Comparison of ENCODE assay signal across 20 cellular contexts in the genomic region with DNA sequence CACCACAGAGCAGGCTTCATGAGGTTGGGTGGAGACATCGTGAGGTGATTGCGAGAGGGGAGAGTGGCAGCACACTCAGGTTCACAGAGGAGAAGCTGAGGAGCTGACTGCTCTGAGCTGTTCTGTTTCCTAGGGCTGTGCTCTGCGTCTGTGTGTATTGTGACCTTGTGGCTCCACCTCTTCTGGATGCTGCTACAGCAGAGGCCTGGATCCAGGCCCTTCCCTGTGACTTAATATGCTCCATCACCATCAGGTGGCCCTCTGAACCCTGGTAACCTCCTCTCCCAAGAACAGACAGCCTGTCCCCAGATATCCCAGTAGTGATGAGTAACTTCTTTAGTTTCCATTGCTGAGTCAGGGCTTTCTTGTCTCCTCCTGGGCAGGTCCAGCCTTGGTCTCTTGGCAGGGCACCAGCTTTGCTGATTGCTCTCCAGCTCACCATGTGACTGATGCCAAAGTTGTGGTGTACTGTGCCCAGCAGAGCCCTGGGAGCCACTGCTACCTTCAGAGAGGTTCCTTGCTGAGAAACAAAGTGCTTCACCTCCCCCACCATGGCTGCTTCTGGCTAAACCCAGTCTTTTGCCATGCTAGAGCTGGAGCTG.
DNase-seq lines count a peak whose midpoint lies in the region; ATAC-seq, FAIRE-seq and TF ChIP-seq lines count a peak whose summit lies in the region.
"Had no signal": no experiment of that assay in that cellular context is flagged by ENCODE, and none has a peak within 500 bp of the region (broad histone marks: within the 10 kb centered on the region; RNA-seq: fewer than 3 reads in every experiment).

No MANE protein-coding gene starts in this region.

- H3K9ac ChIP-seq in HCT116 (ENCODE audit: low read length) (no peak overlapping the region), trophoblast cell (ENCODE audit: low read length) (no peak overlapping the region)
- H3K9ac ChIP-seq: BLaER1 treated with 17β-estradiol and CSF1 and Interleukin-3, amounts not matched to agents 10 nM and 100 nM had no signal

- no peak overlapping the region for H4K91ac ChIP-seq in trophoblast cell (ENCODE audit: low read depth, low read length)

- H2AFZ ChIP-seq in HCT116 (ENCODE audit: low read depth, low read length, poor library complexity, severe bottlenecking) (no peak overlapping the region), trophoblast cell (ENCODE audit: insufficient read depth, low read length, poor library complexity) (no peak overlapping the region)

- no peak overlapping the region for H2AK5ac ChIP-seq in trophoblast cell (ENCODE audit: low read length)

- H3K14ac ChIP-seq in trophoblast cell (ENCODE audit: low read length) = no peak overlapping the region

- H3K9me2 ChIP-seq in HCT116 (ENCODE audit: insufficient read depth) = no peaks in the 10 kb centered on the region

- TF ChIP-seq POLR2A in HCT116 (IDR thresholded peaks at IDR 0.05; ENCODE audit: borderline replicate concordance, extremely low read depth, insufficient read depth, insufficient read length) = no peak
- TF ChIP-seq POLR2A in esophagus squamous epithelium (IDR thresholded peaks at IDR 0.05) = no peak

- no peaks in the 10 kb centered on the region for H3K9me3 ChIP-seq in HCT116 (ENCODE audit: control insufficient read depth in 1 of 2, insufficient read depth in 1 of 2, low read depth in 1 of 2, low read length in 2 of 2)
- no peaks in the 10 kb centered on the region for H3K9me3 ChIP-seq in small intestine (ENCODE audit: control insufficient read depth, low read depth)
- H3K9me3 ChIP-seq in trophoblast cell (ENCODE audit: insufficient read depth, low read depth, low read length) = peaks cover 3% of the 10 kb centered on the region
- H3K9me3 ChIP-seq in esophagus squamous epithelium = peaks cover 0 to 13% (median 0%) of the 10 kb centered on the region in 3 donors
- H3K9me3 ChIP-seq: lower lobe of right lung, vagina had no signal

- H4K8ac ChIP-seq in trophoblast cell (ENCODE audit: low read depth, low read length) = no peak overlapping the region

- CTCF ChIA-PET in HCT116 (lab: Charles Lee) = no interaction called here

- POLR2A ChIA-PET in HCT116 (lab: Charles Lee) = no interaction called here

- H3K27me3 ChIP-seq in HCT116 (ENCODE audit: insufficient read depth, low read length) = no peaks in the 10 kb centered on the region
- H3K27me3 ChIP-seq in small intestine (ENCODE audit: control insufficient read depth in 2 of 2, insufficient read depth in 2 of 2, low read length in 2 of 2) = no peaks in the 10 kb centered on the region
- no peaks in the 10 kb centered on the region for H3K27me3 ChIP-seq in trophoblast cell (ENCODE audit: insufficient read depth, low read length)
- H3K27me3 ChIP-seq in esophagus squamous epithelium = no peaks in the 10 kb centered on the region
- H3K27me3 ChIP-seq: BLaER1 treated with 17β-estradiol and CSF1 and Interleukin-3, amounts not matched to agents 10 nM and 100 nM; vagina had no signal

- no peak overlapping the region for H2BK120ac ChIP-seq in trophoblast cell (ENCODE audit: insufficient read depth, low read length, poor library complexity)

- H3K18ac ChIP-seq in trophoblast cell (ENCODE audit: low read length) = no peak overlapping the region

- no peak overlapping the region for H2BK5ac ChIP-seq in trophoblast cell (ENCODE audit: low read depth, low read length, poor library complexity)

- no peak overlapping the region for H3K23ac ChIP-seq in trophoblast cell (ENCODE audit: low read length)

- no peak overlapping the region for H3K27ac ChIP-seq in HCT116 (ENCODE audit: low read depth, low read length)
- no peak overlapping the region for H3K27ac ChIP-seq in small intestine (ENCODE audit: low read depth in 1 of 2, low read length in 1 of 2)
- H3K27ac ChIP-seq in trophoblast cell (ENCODE audit: low read depth, low read length) = no peak overlapping the region
- H3K27ac ChIP-seq in esophagus squamous epithelium = no peak overlapping the region
- H3K27ac ChIP-seq: BLaER1 treated with 17β-estradiol and CSF1 and Interleukin-3, amounts not matched to agents 10 nM and 100 nM; lower lobe of right lung; vagina had no signal

- no peak for TF ChIP-seq CTCF in HCT116 (IDR thresholded peaks at IDR 0.05 in 2 of 3, conservative IDR thresholded peaks at IDR 0.05 in 1 of 3; ENCODE audit: borderline replicate concordance in 1 of 3, insufficient read depth in 1 of 3, low read depth in 2 of 3, low read length in 2 of 3)
- TF ChIP-seq CTCF in esophagus squamous epithelium (IDR thresholded peaks at IDR 0.05) = no peak

- H3K36me3 ChIP-seq in HCT116 (ENCODE audit: control insufficient read depth in 1 of 2, insufficient read depth in 2 of 2, low read length in 2 of 2) (no peaks in the 10 kb centered on the region), small intestine (ENCODE audit: control insufficient read depth in 2 of 2, insufficient read depth in 2 of 2, low read length in 2 of 2) (no peaks in the 10 kb centered on the region), trophoblast cell (ENCODE audit: control insufficient read depth in 1 of 2, insufficient read depth in 2 of 2, low read length in 2 of 2) (no peaks in the 10 kb centered on the region), esophagus squamous epithelium (no peaks in the 10 kb centered on the region)
- H3K36me3 ChIP-seq: BLaER1 treated with 17β-estradiol and CSF1 and Interleukin-3, amounts not matched to agents 10 nM and 100 nM; lower lobe of right lung; vagina had no signal

- H3K4me3 ChIP-seq in HCT116 (replicated peaks in 1 of 2; ENCODE audit: low read depth in 1 of 2, low read length in 2 of 2) = no peak overlapping the region
- H3K4me3 ChIP-seq in small intestine (ENCODE audit: low read depth in 1 of 2, low read length in 2 of 2) = no peak overlapping the region
- H3K4me3 ChIP-seq in trophoblast cell (ENCODE audit: low read depth, low read length) = no peak overlapping the region
- H3K4me3 ChIP-seq in esophagus squamous epithelium = no peak overlapping the region
- H3K4me3 ChIP-seq: BLaER1 treated with 17β-estradiol and CSF1 and Interleukin-3, amounts not matched to agents 10 nM and 100 nM; lower lobe of right lung; vagina had no signal

- WGBS in small intestine, 3 donors = 63 to 91% (median 70%) methylated on average over 3 of the region's 3 CpGs
- WGBS in trophoblast cell (ENCODE audit: extremely low coverage, insufficient coverage, insufficient read length) = no CpG with 5 or more reads among the region's 3 CpGs
- WGBS in esophagus squamous epithelium, 2 donors = 63 to 85% methylated on average over 3 of the region's 3 CpGs

- BruUV-seq in HCT116 (replicated peaks; lab: Mats Ljungman, UMichigan) = no TSS peak

- no peak for FAIRE-seq in RCC 7860 (lab: Jason Lieb, UNC)
- no peak for FAIRE-seq in small intestine (lab: Jason Lieb, UNC)
- FAIRE-seq: GM12892 had no signal

- TF ChIP-seq RAD21 in HCT116 (IDR thresholded peaks at IDR 0.05; ENCODE audit: low read depth) = no peak

- H2BK12ac ChIP-seq in trophoblast cell (ENCODE audit: low read length) = no peak overlapping the region

- ATAC-seq in HCT116 (peak; percentile 34; the same call in 1 of the 2 replicates), esophagus mucosa (peak; percentile 33)
- ATAC-seq: activated CD8-positive, alpha-beta T cell treated with anti-CD3 and anti-CD28 coated beads for 36 hours; activated T-cell treated with anti-CD3 and anti-CD28 coated beads, Interleukin-2, amount 50 U/mL, for 4 hours; lower lobe of right lung had no signal

- no peaks in the 10 kb centered on the region for H3K4me1 ChIP-seq in HCT116 (ENCODE audit: control insufficient read depth in 1 of 2, insufficient read depth in 2 of 2, low read length in 2 of 2)
- H3K4me1 ChIP-seq in small intestine (ENCODE audit: control insufficient read depth in 2 of 2, insufficient read depth in 1 of 2, low read depth in 1 of 2, low read length in 1 of 2) = no peaks in the 10 kb centered on the region
- H3K4me1 ChIP-seq in trophoblast cell (ENCODE audit: control insufficient read depth in 1 of 2, insufficient read depth in 2 of 2, low read length in 2 of 2) = no peaks in the 10 kb centered on the region
- H3K4me1 ChIP-seq in esophagus squamous epithelium = no peaks in the 10 kb centered on the region
- H3K4me1 ChIP-seq: BLaER1 treated with 17β-estradiol and CSF1 and Interleukin-3, amounts not matched to agents 10 nM and 100 nM; lower lobe of right lung; vagina had no signal

- H3K4ac ChIP-seq in trophoblast cell (ENCODE audit: low read depth, low read length) = no peak overlapping the region

- H3K79me2 ChIP-seq in HCT116 (ENCODE audit: insufficient read depth, low read length) (no peaks in the 10 kb centered on the region), trophoblast cell (ENCODE audit: control insufficient read depth, insufficient read depth, low read length, poor library complexity) (no peaks in the 10 kb centered on the region)

- no peak for DNase-seq in HCT116 (ENCODE audit: low read depth, low spot score)
- DNase-seq in RCC 7860 (ENCODE audit: low spot score) = peak; percentile 14
- peak; percentile 32 for DNase-seq in small intestine
- DNase-seq in trophoblast cell = no peak
- DNase-seq in SKM-1 treated with dmso at 0.1 percent for 144 hours (lab: John Stamatoyannopoulos, UW; ENCODE audit: unreplicated experiment) = no peak
- no peak for DNase-seq in esophagus squamous epithelium (lab: John Stamatoyannopoulos, UW)
- DNase-seq: activated CD4-positive, CD25-positive, alpha-beta regulatory T cell; activated CD8-positive, alpha-beta T cell treated with anti-CD3 and anti-CD28 coated beads for 36 hours; activated naive CD8-positive, alpha-beta T cell treated with anti-CD3 and anti-CD28 coated beads, Interleukin-2, amount 10 ng/mL, durations not matched to agents 7 days and 5 days; activated T-cell treated with anti-CD3 and anti-CD28 coated beads, Interleukin-2, amount 50 U/mL, for 4 hours; glutamatergic neuron; lower lobe of right lung; naive B cell; NCI-H1930; stimulated activated CD4-positive, alpha-beta T cell treated with anti-CD3 and anti-CD28 coated beads, Interleukin-2, amount 100 ng/mL, for 48 hours; T-helper 2 cell had no signal

- intact Hi-C loops in HCT116 (cut with micrococcal nuclease) (no loop called here), esophagus squamous epithelium (cut with DNase I) (no loop called here)

- no peaks in the 10 kb centered on the region for H4K20me1 ChIP-seq in HCT116 (ENCODE audit: insufficient read depth)
- H4K20me1 ChIP-seq: BLaER1 treated with 17β-estradiol and CSF1 and Interleukin-3, amounts not matched to agents 10 nM and 100 nM had no signal

- no peak overlapping the region for H4K12ac ChIP-seq in trophoblast cell (ENCODE audit: low read depth, low read length)

- H3K4me2 ChIP-seq in HCT116 (ENCODE audit: low read length) = no peak overlapping the region
- no peak overlapping the region for H3K4me2 ChIP-seq in trophoblast cell (ENCODE audit: low read length)
- H3K4me2 ChIP-seq: BLaER1 treated with 17β-estradiol and CSF1 and Interleukin-3, amounts not matched to agents 10 nM and 100 nM had no signal

- H3K79me1 ChIP-seq in trophoblast cell (ENCODE audit: low read length) = no peaks in the 10 kb centered on the region

- RAD21 ChIA-PET in HCT116 (lab: Charles Lee; ENCODE audit: low non-redundant PET in 1 of 2, low total read pairs in 2 of 2, uncharacterized antibody in 2 of 2, unreplicated experiment in 2 of 2) = no interaction called here

TF ChIP-seq in HCT116, 20 proteins besides CTCF, POLR2A, EP300 and RAD21 (continues in another document):
- TF ChIP-seq CEBPB (IDR thresholded peaks at IDR 0.05; ENCODE audit: low read depth) (no peak), JUND (IDR thresholded peaks at IDR 0.05) (no peak)

Comparison
In these comparisons a context has a peak if more than half of its experiments do, and no peak if none do; other contexts are left out.
1. DNase-seq: peak in RCC 7860 (single experiment) and small intestine (single experiment); none in HCT116 (single experiment), trophoblast cell (0 of 2), SKM-1 treated with dmso at 0.1 percent for 144 hours (single experiment) and esophagus squamous epithelium (single experiment).